In the genomic region with DNA sequence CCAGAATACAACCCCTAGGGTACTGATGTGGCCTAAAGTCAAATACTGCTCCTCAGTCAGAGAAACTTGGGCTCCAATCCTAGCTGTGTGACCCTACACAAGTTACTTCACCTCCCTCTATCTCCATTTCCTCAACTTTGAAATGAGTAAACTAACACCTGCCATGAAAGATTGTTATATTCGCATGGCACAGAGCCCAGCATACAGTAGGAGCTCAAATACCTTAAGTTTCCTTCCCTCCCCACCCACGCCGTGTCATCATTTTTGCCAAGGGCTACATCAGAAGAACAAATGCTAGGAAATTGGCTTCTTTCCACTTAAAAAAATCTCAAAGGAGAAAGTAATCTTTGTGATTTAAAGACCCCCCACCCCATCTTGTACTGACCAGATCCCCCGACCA, we compare ENCODE assay signal across 20 cellular contexts. TPM values are rescaled to one million over a fixed set of nuclear protein-coding genes. Genes with fewer than 3 reads are reported as not detected.
DNase-seq lines count a peak whose midpoint lies in the region; ATAC-seq, FAIRE-seq and TF ChIP-seq lines count a peak whose summit lies in the region.
"Had no signal": no experiment of that assay in that cellular context is flagged by ENCODE, and none has a peak within 500 bp of the region (broad histone marks: within the 10 kb centered on the region; RNA-seq: fewer than 3 reads in every experiment).

No MANE protein-coding gene starts in this region.

- H3K36me3 ChIP-seq in HepG2 (replicated peaks in 1 of 2; ENCODE audit: control insufficient read depth in 1 of 2, insufficient read depth in 2 of 2, low read length in 2 of 2) (no peaks in the 10 kb centered on the region), right lobe of liver (no peaks in the 10 kb centered on the region), bronchial epithelial cell (ENCODE audit: control insufficient read depth, insufficient read depth, low read length) (no peaks in the 10 kb centered on the region), MM.1S (replicated peaks; ENCODE audit: insufficient read depth, low read length) (no peaks in the 10 kb centered on the region)
- H3K36me3 ChIP-seq: SJCRH30 had no signal

- FAIRE-seq in HepG2 (lab: Jason Lieb, UNC) (no peak), bronchial epithelial cell (lab: Jason Lieb, UNC) (no peak)
- FAIRE-seq: GM12891 had no signal

- no peaks in the 10 kb centered on the region for H4K20me1 ChIP-seq in HepG2 (ENCODE audit: insufficient read depth, low read length)
- no peaks in the 10 kb centered on the region for H4K20me1 ChIP-seq in MM.1S (ENCODE audit: insufficient read depth, low read length)

- H3K9me3 Mint-ChIP-seq in nephron: no peaks in the 10 kb centered on the region

- TF ChIP-seq EP300 in HepG2 (IDR thresholded peaks at IDR 0.05; ENCODE audit: low read depth in 2 of 2, low read length in 2 of 2) (no peak), HepG2 (CRISPR knock-in tag; IDR thresholded peaks at IDR 0.05; ENCODE audit: borderline replicate concordance) (no peak)

- H3K27me3 Mint-ChIP-seq in nephron (ENCODE audit: low read depth): no peaks in the 10 kb centered on the region

- peak overlapping the region; percentile 70 to 91 (median 83) for H3K27ac Mint-ChIP-seq in nephron
- H3K27ac Mint-ChIP-seq: CD14-positive monocyte had no signal

- peaks cover 54% of the 10 kb centered on the region for H3K4me1 ChIP-seq in HepG2 (ENCODE audit: insufficient read depth, low read length)
- no peaks in the 10 kb centered on the region for H3K4me1 ChIP-seq in right lobe of liver
- no peaks in the 10 kb centered on the region for H3K4me1 ChIP-seq in MM.1S (ENCODE audit: low read length)

- TF ChIP-seq CTCF in HepG2 (CRISPR knock-in tag; IDR thresholded peaks at IDR 0.05): no peak
- TF ChIP-seq CTCF in right lobe of liver (IDR thresholded peaks at IDR 0.05): no peak
- TF ChIP-seq CTCF in bronchial epithelial cell (IDR thresholded peaks at IDR 0.05; ENCODE audit: insufficient read depth, low read length, severe bottlenecking): no peak
- no peak for TF ChIP-seq CTCF in nephron (IDR thresholded peaks at IDR 0.05; ENCODE audit: unreplicated experiment in 3 of 3)
- no peak for TF ChIP-seq CTCF in MM.1S (IDR thresholded peaks at IDR 0.05; ENCODE audit: low read length)

- no TSS peak for BruUV-seq in HepG2 (replicated peaks; lab: Mats Ljungman, UMichigan)

- no peaks in the 10 kb centered on the region for H3K9me2 ChIP-seq in MM.1S (replicated peaks; ENCODE audit: insufficient read depth, low read length)

- H3K4me1 Mint-ChIP-seq in nephron: peaks cover 32% of the 10 kb centered on the region

- H3K27me3 ChIP-seq in HepG2 (ENCODE audit: control insufficient read depth in 1 of 2, insufficient read depth in 2 of 2, low read length in 2 of 2) (no peaks in the 10 kb centered on the region), right lobe of liver (no peaks in the 10 kb centered on the region), bronchial epithelial cell (ENCODE audit: control insufficient read depth, insufficient read depth, low read length) (no peaks in the 10 kb centered on the region), MM.1S (replicated peaks; ENCODE audit: insufficient read depth, low read length) (no peaks in the 10 kb centered on the region)
- H3K27me3 ChIP-seq: SJCRH30 had no signal

- peak overlapping the region in 1 of 3 experiments; percentile 1 for H3K4me3 Mint-ChIP-seq in nephron
- H3K4me3 Mint-ChIP-seq: CD14-positive monocyte had no signal

- H3K36me3 Mint-ChIP-seq in nephron (ENCODE audit: low read depth): no peaks in the 10 kb centered on the region
- H3K36me3 Mint-ChIP-seq: CD14-positive monocyte had no signal

- intact Hi-C loops in HepG2 (cut with micrococcal nuclease; ENCODE audit: unreplicated experiment) (no loop called here), right lobe of liver (cut with DNase I) (no loop called here)

- TF ChIP-seq RAD21 in HepG2 (CRISPR knock-in tag; IDR thresholded peaks at IDR 0.05): no peak

- no peak overlapping the region for H3K9ac ChIP-seq in HepG2 (ENCODE audit: insufficient read depth, low read depth, low read length)
- H3K9ac ChIP-seq in MM.1S (ENCODE audit: low read length): no peak overlapping the region

- 66% methylated on average over 4 of the region's 4 CpGs for WGBS in HepG2 (ENCODE audit: low lambda C conversion rate)
- WGBS in right lobe of liver (ENCODE audit: insufficient coverage, low coverage, low lambda C conversion rate, missing lambda C conversion rate): 66% methylated on average over 4 of the region's 4 CpGs

- no peaks in the 10 kb centered on the region for H3F3A ChIP-seq in MM.1S (ENCODE audit: insufficient read depth, low read length)

- no peaks in the 10 kb centered on the region for H3K9me3 ChIP-seq in HepG2 (ENCODE audit: low read length)
- no peaks in the 10 kb centered on the region for H3K9me3 ChIP-seq in right lobe of liver
- no peaks in the 10 kb centered on the region for H3K9me3 ChIP-seq in MM.1S (replicated peaks; ENCODE audit: insufficient read depth, low read length)
- H3K9me3 ChIP-seq: SJCRH30 had no signal

- H3K4me3 ChIP-seq in HepG2 (replicated peaks in 1 of 3; ENCODE audit: insufficient read depth in 1 of 3, low read depth in 2 of 3, low read length in 3 of 3) (no peak overlapping the region), right lobe of liver (no peak overlapping the region), bronchial epithelial cell (ENCODE audit: low read depth, low read length) (no peak overlapping the region), MM.1S (ENCODE audit: low read length) (no peak overlapping the region)
- H3K4me3 ChIP-seq: SJCRH30 had no signal

- POLR2A ChIA-PET in HepG2 (lab: Yijun Ruan, JAX): no interaction called here

- H3K4me2 ChIP-seq in HepG2 (ENCODE audit: low read depth, low read length) (peak overlapping the region; percentile 71), MM.1S (ENCODE audit: low read depth, low read length) (no peak overlapping the region)

- no peak for ATAC-seq in HepG2
- no peak for ATAC-seq in right lobe of liver
- ATAC-seq in GM19324 (IDR thresholded peaks at IDR 0.05; ENCODE audit: low FRiP score, unreplicated experiment): no peak

- no peak for TF ChIP-seq POLR2A in HepG2 (IDR thresholded peaks at IDR 0.05; ENCODE audit: insufficient read depth in 1 of 2, low read depth in 2 of 2, low read length in 2 of 2)
- TF ChIP-seq POLR2A in right lobe of liver (IDR thresholded peaks at IDR 0.05): no peak

- H3K79me2 ChIP-seq in HepG2 (ENCODE audit: insufficient read depth, low read length): no peaks in the 10 kb centered on the region
- H3K79me2 ChIP-seq in MM.1S (ENCODE audit: low read length): no peaks in the 10 kb centered on the region

- CTCF ChIA-PET in HepG2 (lab: Yijun Ruan, JAX; ENCODE audit: low intra/inter-chr PET ratio, low total read pairs): no interaction called here

- DNase-seq in HepG2 (ENCODE audit: low spot score) (no peak), right lobe of liver (no peak), bronchial epithelial cell (ENCODE audit: low read depth) (peak; percentile 62), GOT3 (lab: John Stamatoyannopoulos, UW) (no peak), MM.1S (no peak), NCI-H510A treated with DMSO at 0.1 percent for 48 hours (lab: John Stamatoyannopoulos, UW) (no peak)
- DNase-seq: DMS 273 treated with DMSO at 0.1 percent for 48 hours, GF-D8, Kasumi-1, NCI-H1417 treated with DMSO at 0.1 percent for 48 hours, NCI-H1930, NCI-H2171, NCI-H446, OCI-M1, RPMI8226 had no signal

- in situ Hi-C loops in HepG2 (cut with HindIII; ENCODE audit: extremely low pct_ligation_motif_present, low pct_unique_long_range_greater_than_20kb): no loop called here

- H2AFZ ChIP-seq in HepG2 (ENCODE audit: low read length) (no peak overlapping the region), MM.1S (ENCODE audit: low read length) (no peak overlapping the region)

- H3K27ac ChIP-seq in HepG2 (ENCODE audit: extremely low read length, insufficient read depth, low read length) (no peak overlapping the region), right lobe of liver (no peak overlapping the region), MM.1S (ENCODE audit: low read length) (no peak overlapping the region)
- H3K27ac ChIP-seq: SJCRH30 had no signal

RNA-seq across cellular contexts. Expression of a gene that starts 22.2 kb away (rescaled TPM):
- total RNA-seq in HepG2 (2016; rRNA removed; fragmentation: Illumina TruSeq; extraction: Trizol) (8.3 TPM in 2 replicates), right lobe of liver (1 to 10 TPM; 3.4 to 8.4 (median 7.0) TPM), bronchial epithelial cell (0.51 and 1.1 TPM in 2 replicates)
- total RNA-seq in HepG2 (2016; cell fraction: cytosol; rRNA removed; fragmentation: Illumina TruSeq; extraction: Trizol; ENCODE audit: low read depth): 6.7 and 7.0 TPM in 2 replicates
- total RNA-seq in HepG2 (2016; cell fraction: insoluble cytoplasmic fraction; rRNA removed; fragmentation: Illumina TruSeq; extraction: Trizol): 7.8 and 9.0 TPM in 2 replicates
- total RNA-seq in HepG2 (2016; cell fraction: membrane; rRNA removed; fragmentation: Illumina TruSeq; extraction: Trizol): 16.5 and 17.3 TPM in 2 replicates
- total RNA-seq in HepG2 (2016; cell fraction: nucleus; rRNA removed; fragmentation: Illumina TruSeq; extraction: Trizol): 6.2 and 7.0 TPM in 2 replicates
- polyA plus RNA-seq in HepG2 (2011; rRNA removed): 14.2 and 16.6 TPM in 2 replicates
- 5.7 and 9.0 TPM in 2 replicates for polyA plus RNA-seq in HepG2 (2011; cell fraction: cytosol; rRNA removed)
- polyA plus RNA-seq in HepG2 (2011; cell fraction: nucleus; rRNA removed): 18.1 and 28.2 TPM in 2 replicates
- polyA plus RNA-seq in HepG2 (2012): 14.1 and 14.8 TPM in 2 replicates
- 9.7 and 10.9 TPM in 2 replicates for polyA plus RNA-seq in HepG2 (2016; cell fraction: cytosol; fragmentation: Illumina TruSeq; extraction: Trizol; ENCODE audit: low read depth)
- polyA plus RNA-seq in HepG2 (2016; cell fraction: insoluble cytoplasmic fraction; fragmentation: Illumina TruSeq; extraction: Trizol; ENCODE audit: low read depth): 16.7 and 21.5 TPM in 2 replicates
- 25.7 and 28.3 TPM in 2 replicates for polyA plus RNA-seq in HepG2 (2016; cell fraction: membrane; fragmentation: Illumina TruSeq; extraction: Trizol; ENCODE audit: low read depth)
- polyA plus RNA-seq in HepG2 (2016; cell fraction: nucleus; fragmentation: Illumina TruSeq; extraction: Trizol; ENCODE audit: insufficient read depth, low read depth): 26.0 and 26.9 TPM in 2 replicates
- 11.9 and 29.1 TPM in 2 replicates for polyA minus RNA-seq in HepG2 (2011; rRNA and poly(A)+ RNA removed; ENCODE audit: low replicate concordance)
- polyA minus RNA-seq in HepG2 (2011; cell fraction: cytosol; rRNA and poly(A)+ RNA removed): 9.2 and 12.5 TPM in 2 replicates
- polyA minus RNA-seq in HepG2 (2011; cell fraction: nucleus; rRNA and poly(A)+ RNA removed): 6.3 and 7.6 TPM in 2 replicates

RNA-seq across cellular contexts. Expression of a gene that starts 52.3 kb away (rescaled TPM):
- total RNA-seq in HepG2 (2016; rRNA removed; fragmentation: Illumina TruSeq; extraction: Trizol): 0.53 and 1.1 TPM in 2 replicates
- total RNA-seq in HepG2 (2016; cell fraction: cytosol; rRNA removed; fragmentation: Illumina TruSeq; extraction: Trizol; ENCODE audit: low read depth): 0.10 and 0.18 TPM in 2 replicates
- 0.61 and 0.83 TPM in 2 replicates for total RNA-seq in HepG2 (2016; cell fraction: insoluble cytoplasmic fraction; rRNA removed; fragmentation: Illumina TruSeq; extraction: Trizol)
- 1.1 TPM in 2 replicates for total RNA-seq in HepG2 (2016; cell fraction: membrane; rRNA removed; fragmentation: Illumina TruSeq; extraction: Trizol)
- 0.78 and 1.1 TPM in 2 replicates for total RNA-seq in HepG2 (2016; cell fraction: nucleus; rRNA removed; fragmentation: Illumina TruSeq; extraction: Trizol)
- 0.57 and 0.67 TPM in 2 replicates for polyA plus RNA-seq in HepG2 (2011; rRNA removed)
- 0.32 TPM in 2 replicates for polyA plus RNA-seq in HepG2 (2011; cell fraction: cytosol; rRNA removed)
- 2.1 and 2.9 TPM in 2 replicates for polyA plus RNA-seq in HepG2 (2011; cell fraction: nucleus; rRNA removed)
- polyA plus RNA-seq in HepG2 (2012): 0.93 and 1.2 TPM in 2 replicates
- polyA plus RNA-seq in HepG2 (2016; cell fraction: cytosol; fragmentation: Illumina TruSeq; extraction: Trizol; ENCODE audit: low read depth): 0.15 and 0.24 TPM in 2 replicates
- polyA plus RNA-seq in HepG2 (2016; cell fraction: insoluble cytoplasmic fraction; fragmentation: Illumina TruSeq; extraction: Trizol; ENCODE audit: low read depth): 1.1 and 1.4 TPM in 2 replicates
- polyA plus RNA-seq in HepG2 (2016; cell fraction: membrane; fragmentation: Illumina TruSeq; extraction: Trizol; ENCODE audit: low read depth): 0.68 and 0.86 TPM in 2 replicates
- polyA plus RNA-seq in HepG2 (2016; cell fraction: nucleus; fragmentation: Illumina TruSeq; extraction: Trizol; ENCODE audit: insufficient read depth, low read depth): 1.7 and 2.1 TPM in 2 replicates
- 1.8 and 2.1 TPM in 2 replicates for polyA minus RNA-seq in HepG2 (2011; rRNA and poly(A)+ RNA removed; ENCODE audit: low replicate concordance)
- 0.79 and 1.3 TPM in 2 replicates for polyA minus RNA-seq in HepG2 (2011; cell fraction: cytosol; rRNA and poly(A)+ RNA removed)
- polyA minus RNA-seq in HepG2 (2011; cell fraction: nucleus; rRNA and poly(A)+ RNA removed): 0.87 and 0.90 TPM in 2 replicates
- 1 to 10 TPM; 1.1 to 2.4 (median 1.7) TPM for total RNA-seq in right lobe of liver
- 0.79 and 2.0 TPM in 2 replicates for total RNA-seq in bronchial epithelial cell
